In the genomic region with DNA sequence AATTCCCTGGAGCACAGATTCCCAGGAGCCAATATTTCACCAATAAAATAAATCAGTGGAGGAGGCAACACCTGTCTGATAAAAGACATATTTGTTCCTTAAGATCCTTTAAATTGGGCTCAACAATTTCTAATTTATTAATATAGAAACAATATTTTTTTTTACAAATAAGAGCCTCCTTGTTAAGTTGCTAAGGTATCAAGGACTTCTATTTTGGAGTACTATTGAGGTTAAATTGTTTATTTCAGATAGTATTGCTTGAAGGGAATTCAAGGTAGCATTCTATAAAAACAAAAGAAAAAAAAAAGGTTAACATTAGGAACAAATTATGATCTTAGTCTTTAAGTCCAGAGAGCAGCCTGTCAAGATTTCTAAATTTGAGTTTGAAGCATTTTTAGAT, we compare ENCODE assay signal across 2 cellular contexts.
TF ChIP-seq lines count a peak whose summit lies in the region.

No MANE protein-coding gene starts in this region.

TF ChIP-seq in HEK293, 187 proteins besides CTCF, POLR2A, EP300 and RAD21:
- TF ChIP-seq, protein P1, sequence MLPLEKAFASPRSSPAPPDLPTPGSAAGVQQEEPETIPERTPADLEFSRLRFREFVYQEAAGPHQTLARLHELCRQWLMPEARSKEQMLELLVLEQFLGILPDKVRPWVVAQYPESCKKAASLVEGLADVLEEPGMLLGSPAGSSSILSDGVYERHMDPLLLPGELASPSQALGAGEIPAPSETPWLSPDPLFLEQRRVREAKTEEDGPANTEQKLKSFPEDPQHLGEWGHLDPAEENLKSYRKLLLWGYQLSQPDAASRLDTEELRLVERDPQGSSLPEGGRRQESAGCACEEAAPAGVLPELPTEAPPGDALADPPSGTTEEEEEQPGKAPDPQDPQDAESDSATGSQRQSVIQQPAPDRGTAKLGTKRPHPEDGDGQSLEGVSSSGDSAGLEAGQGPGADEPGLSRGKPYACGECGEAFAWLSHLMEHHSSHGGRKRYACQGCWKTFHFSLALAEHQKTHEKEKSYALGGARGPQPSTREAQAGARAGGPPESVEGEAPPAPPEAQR (tag by site-specific recombination; IDR thresholded peaks at IDR 0.05) = no peak
- peak; percentile 62; the same call in 1 of the 2 replicates for TF ChIP-seq MYNN (tag by site-specific recombination; IDR thresholded peaks at IDR 0.05; ENCODE audit: borderline replicate concordance)

TF ChIP-seq in K562, 482 proteins besides CTCF, POLR2A, EP300 and RAD21 (continued from another document):
- TF ChIP-seq NCOA2 (IDR thresholded peaks at IDR 0.05; ENCODE audit: partially characterized antibody in 2 of 2) (no peak), JUNB (CRISPR knock-in tag; conservative IDR thresholded peaks at IDR 0.05) (no peak), KLF1 (tag; IDR thresholded peaks at IDR 0.05) (no peak), MYNN (IDR thresholded peaks at IDR 0.05) (peak; percentile 96), MYNN (CRISPR knock-in tag; IDR thresholded peaks at IDR 0.05) (no peak), EWSR1 (IDR thresholded peaks at IDR 0.05; ENCODE audit: borderline replicate concordance, low read depth, partially characterized antibody) (no peak)
- TF ChIP-seq, protein P2, sequence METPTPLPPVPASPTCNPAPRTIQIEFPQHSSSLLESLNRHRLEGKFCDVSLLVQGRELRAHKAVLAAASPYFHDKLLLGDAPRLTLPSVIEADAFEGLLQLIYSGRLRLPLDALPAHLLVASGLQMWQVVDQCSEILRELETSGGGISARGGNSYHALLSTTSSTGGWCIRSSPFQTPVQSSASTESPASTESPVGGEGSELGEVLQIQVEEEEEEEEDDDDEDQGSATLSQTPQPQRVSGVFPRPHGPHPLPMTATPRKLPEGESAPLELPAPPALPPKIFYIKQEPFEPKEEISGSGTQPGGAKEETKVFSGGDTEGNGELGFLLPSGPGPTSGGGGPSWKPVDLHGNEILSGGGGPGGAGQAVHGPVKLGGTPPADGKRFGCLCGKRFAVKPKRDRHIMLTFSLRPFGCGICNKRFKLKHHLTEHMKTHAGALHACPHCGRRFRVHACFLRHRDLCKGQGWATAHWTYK (CRISPR knock-in tag; IDR thresholded peaks at IDR 0.05) = no peak
